ENCODE assay signal across 16 cellular contexts in the genomic region with DNA sequence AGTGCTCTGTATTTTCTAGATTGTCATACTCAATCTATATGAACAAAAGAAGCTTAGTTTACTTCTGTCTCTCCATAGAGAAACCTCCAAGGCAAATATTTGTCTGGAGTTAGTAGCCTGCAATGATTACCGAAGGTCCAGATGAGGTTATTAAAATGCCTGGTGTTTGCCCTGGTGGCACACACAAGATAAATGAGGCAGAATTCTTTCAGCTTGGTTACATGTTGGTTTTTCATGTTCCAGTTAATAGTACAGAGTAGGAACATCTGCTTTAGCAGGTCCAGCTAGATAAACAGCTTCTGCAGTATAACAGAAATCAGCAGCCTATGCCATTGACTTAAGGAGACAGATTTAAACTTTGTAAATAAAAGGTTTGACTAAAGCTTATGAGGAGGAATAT.
DNase-seq lines count a peak whose midpoint lies in the region; ATAC-seq and TF ChIP-seq lines count a peak whose summit lies in the region.
"Had no signal": no experiment of that assay in that cellular context is flagged by ENCODE, and none has a peak within 500 bp of the region (broad histone marks: within the 10 kb centered on the region; RNA-seq: fewer than 3 reads in every experiment).

No MANE protein-coding gene starts in this region.

- no peak overlapping the region for H3K27ac ChIP-seq in suprapubic skin
- H3K27ac ChIP-seq: colonic mucosa, RWPE1 had no signal

- H3K4me1 Mint-ChIP-seq in activated naive CD8-positive, alpha-beta T cell treated with anti-CD3 and anti-CD28 coated beads, Interleukin-2, amount 10 ng/mL, durations not matched to agents 7 days and 5 days, result peaks cover 16% of the 10 kb centered on the region
- peaks cover 27% of the 10 kb centered on the region for H3K4me1 Mint-ChIP-seq in activated naive CD8-positive, alpha-beta T cell treated with anti-CD3 and anti-CD28 coated beads for 36 hours
- peaks cover 28% of the 10 kb centered on the region for H3K4me1 Mint-ChIP-seq in type B pancreatic cell (ENCODE audit: unreplicated experiment)
- peaks cover 5% of the 10 kb centered on the region for H3K4me1 Mint-ChIP-seq in osteocyte (ENCODE audit: unreplicated experiment)

- H3K27me3 ChIP-seq in suprapubic skin, result no peaks in the 10 kb centered on the region
- H3K27me3 ChIP-seq: colonic mucosa had no signal

- H3K4me1 ChIP-seq in suprapubic skin, result peaks cover 3% of the 10 kb centered on the region
- H3K4me1 ChIP-seq: colonic mucosa had no signal

- POLR2A ChIA-PET in activated naive CD8-positive, alpha-beta T cell treated with anti-CD3 and anti-CD28 coated beads, Interleukin-2, amount 10 ng/mL, durations not matched to agents 7 days and 5 days (lab: Charles Lee), result no interaction called here

- ATAC-seq in activated naive CD8-positive, alpha-beta T cell treated with anti-CD3 and anti-CD28 coated beads, Interleukin-2, amount 10 ng/mL, durations not matched to agents 7 days and 5 days (ENCODE audit: low read depth), result no peak
- peak; percentile 62 for ATAC-seq in left colon

- no peaks in the 10 kb centered on the region for H3K9me3 ChIP-seq in suprapubic skin
- H3K9me3 ChIP-seq: colonic mucosa had no signal

- no peak for TF ChIP-seq POLR2A in suprapubic skin (IDR thresholded peaks at IDR 0.05)

- no peak overlapping the region for H3K4me3 ChIP-seq in suprapubic skin
- H3K4me3 ChIP-seq: colonic mucosa had no signal

- no peaks in the 10 kb centered on the region for H3K9me3 Mint-ChIP-seq in activated naive CD8-positive, alpha-beta T cell treated with anti-CD3 and anti-CD28 coated beads, Interleukin-2, amount 10 ng/mL, durations not matched to agents 7 days and 5 days
- no peaks in the 10 kb centered on the region for H3K9me3 Mint-ChIP-seq in activated naive CD8-positive, alpha-beta T cell treated with anti-CD3 and anti-CD28 coated beads for 36 hours
- H3K9me3 Mint-ChIP-seq in type B pancreatic cell (peaks cover 5% of the 10 kb centered on the region), osteocyte (ENCODE audit: unreplicated experiment) (no peaks in the 10 kb centered on the region)

- TF ChIP-seq EP300 in suprapubic skin (IDR thresholded peaks at IDR 0.05), result no peak

- DNase-seq in activated naive CD8-positive, alpha-beta T cell treated with anti-CD3 and anti-CD28 coated beads, Interleukin-2, amount 10 ng/mL, durations not matched to agents 7 days and 5 days, result no peak
- DNase-seq in activated naive CD8-positive, alpha-beta T cell treated with anti-CD3 and anti-CD28 coated beads for 36 hours, result no peak
- DNase-seq in NCI-H748 (lab: John Stamatoyannopoulos, UW; ENCODE audit: unreplicated experiment) (peak; percentile 88), left colon (no peak), type B pancreatic cell (ENCODE audit: extremely low spot score, unreplicated experiment) (no peak), osteocyte (ENCODE audit: extremely low spot score, unreplicated experiment) (no peak), HuH-7 (ENCODE audit: low spot score) (no peak), suprapubic skin (ENCODE audit: low spot score in 2 of 2) (no peak)
- DNase-seq: amygdala; colonic mucosa; midbrain; NCI-H446 treated with DMSO at 0.1 percent for 48 hours; posterior cingulate gyrus; stimulated activated CD4-positive, alpha-beta T cell treated with anti-CD3 and anti-CD28 coated beads, Interleukin-4, amount 100 ng/mL, for 24 hours; stimulated activated naive B cell treated with anti-CD40 and anti-IgM and Interleukin-4, amounts not matched to agents 10 μg/mL and 1 μg/mL and 100 μg/mL, for 72 hours had no signal

- H3K27ac Mint-ChIP-seq in activated naive CD8-positive, alpha-beta T cell treated with anti-CD3 and anti-CD28 coated beads, Interleukin-2, amount 10 ng/mL, durations not matched to agents 7 days and 5 days, result peak overlapping the region; percentile 61
- no peak overlapping the region for H3K27ac Mint-ChIP-seq in activated naive CD8-positive, alpha-beta T cell treated with anti-CD3 and anti-CD28 coated beads for 36 hours
- H3K27ac Mint-ChIP-seq in type B pancreatic cell, result peak overlapping the region; percentile 37
- no peak overlapping the region for H3K27ac Mint-ChIP-seq in osteocyte (ENCODE audit: unreplicated experiment)
- H3K27ac Mint-ChIP-seq: stimulated activated naive B cell treated with anti-CD40 and anti-IgM and Interleukin-4, amounts not matched to agents 10 μg/mL and 1 μg/mL and 100 μg/mL, for 72 hours had no signal

- TF ChIP-seq CTCF in type B pancreatic cell (conservative IDR thresholded peaks at IDR 0.05) (no peak), osteocyte (IDR thresholded peaks at IDR 0.05) (no peak), suprapubic skin (IDR thresholded peaks at IDR 0.05) (no peak)

- WGBS in suprapubic skin, result 81% methylated on average over 1 of the region's 1 CpG

- H3K4me3 Mint-ChIP-seq in activated naive CD8-positive, alpha-beta T cell treated with anti-CD3 and anti-CD28 coated beads, Interleukin-2, amount 10 ng/mL, durations not matched to agents 7 days and 5 days, result no peak overlapping the region
- H3K4me3 Mint-ChIP-seq in activated naive CD8-positive, alpha-beta T cell treated with anti-CD3 and anti-CD28 coated beads for 36 hours, result no peak overlapping the region
- H3K4me3 Mint-ChIP-seq in type B pancreatic cell, result peak overlapping the region; percentile 45
- no peak overlapping the region for H3K4me3 Mint-ChIP-seq in osteocyte (ENCODE audit: unreplicated experiment)
- H3K4me3 Mint-ChIP-seq: stimulated activated naive B cell treated with anti-CD40 and anti-IgM and Interleukin-4, amounts not matched to agents 10 μg/mL and 1 μg/mL and 100 μg/mL, for 72 hours had no signal

- H3K36me3 Mint-ChIP-seq in activated naive CD8-positive, alpha-beta T cell treated with anti-CD3 and anti-CD28 coated beads, Interleukin-2, amount 10 ng/mL, durations not matched to agents 7 days and 5 days, result peaks cover 10% of the 10 kb centered on the region
- H3K36me3 Mint-ChIP-seq in activated naive CD8-positive, alpha-beta T cell treated with anti-CD3 and anti-CD28 coated beads for 36 hours, result peaks cover 2% of the 10 kb centered on the region
- peaks cover 4% of the 10 kb centered on the region for H3K36me3 Mint-ChIP-seq in type B pancreatic cell
- H3K36me3 Mint-ChIP-seq in osteocyte (ENCODE audit: unreplicated experiment), result no peaks in the 10 kb centered on the region
- H3K36me3 Mint-ChIP-seq: stimulated activated naive B cell treated with anti-CD40 and anti-IgM and Interleukin-4, amounts not matched to agents 10 μg/mL and 1 μg/mL and 100 μg/mL, for 72 hours had no signal

- no peaks in the 10 kb centered on the region for H3K36me3 ChIP-seq in suprapubic skin
- H3K36me3 ChIP-seq: colonic mucosa had no signal

- intact Hi-C loops in left colon (cut with DNase I, micrococcal nuclease), result no loop called here

- no peaks in the 10 kb centered on the region for H3K27me3 Mint-ChIP-seq in activated naive CD8-positive, alpha-beta T cell treated with anti-CD3 and anti-CD28 coated beads, Interleukin-2, amount 10 ng/mL, durations not matched to agents 7 days and 5 days
- no peaks in the 10 kb centered on the region for H3K27me3 Mint-ChIP-seq in activated naive CD8-positive, alpha-beta T cell treated with anti-CD3 and anti-CD28 coated beads for 36 hours
- H3K27me3 Mint-ChIP-seq in type B pancreatic cell, result no peaks in the 10 kb centered on the region
- H3K27me3 Mint-ChIP-seq in osteocyte (ENCODE audit: unreplicated experiment), result no peaks in the 10 kb centered on the region

Comparison
In these comparisons a context has a peak if more than half of its experiments do, and no peak if none do; other contexts are left out.
1. H3K27ac Mint-ChIP-seq: peak in activated naive CD8-positive, alpha-beta T cell treated with anti-CD3 and anti-CD28 coated beads, Interleukin-2, amount 10 ng/mL, durations not matched to agents 7 days and 5 days (single experiment) and type B pancreatic cell (single experiment); none in activated naive CD8-positive, alpha-beta T cell treated with anti-CD3 and anti-CD28 coated beads for 36 hours (single experiment) and osteocyte (single experiment).